ENCODE assay signal across 8 cellular contexts in the genomic region with DNA sequence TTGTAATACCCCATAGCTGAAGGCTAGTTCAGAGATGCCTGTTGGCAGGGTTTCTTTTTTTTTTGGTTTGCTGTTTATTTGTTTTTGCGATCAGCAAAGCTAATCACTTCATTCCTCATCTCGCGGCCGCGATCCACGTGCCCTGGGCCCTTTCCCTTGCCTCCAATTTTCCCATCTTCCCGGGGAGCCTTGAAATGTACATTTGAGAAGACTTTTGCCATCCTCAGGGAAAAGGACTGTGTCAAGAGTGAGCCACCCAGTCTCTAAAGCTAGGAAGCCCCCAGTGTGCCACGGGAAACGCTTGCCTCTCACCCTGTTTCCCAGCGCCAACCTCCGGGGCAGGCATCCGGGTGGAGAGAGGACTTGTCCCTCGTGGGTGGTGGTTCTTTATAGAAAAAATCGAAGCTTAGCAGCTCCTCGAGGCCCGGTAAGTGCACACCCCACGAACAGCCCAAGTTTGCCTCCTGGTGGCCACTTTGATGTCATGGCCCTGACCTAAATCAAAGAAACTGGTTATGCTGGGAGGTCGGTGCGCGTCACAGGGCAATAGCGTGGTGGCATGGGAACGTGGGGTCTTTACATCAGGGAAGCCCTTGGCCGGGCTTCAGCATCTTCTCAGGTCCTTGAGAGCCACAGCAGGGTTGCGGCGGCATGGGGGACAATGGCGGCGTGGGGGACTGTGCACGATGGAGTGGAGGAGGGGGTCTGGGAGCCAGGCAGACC. TPM values are rescaled to one million over a fixed set of nuclear protein-coding genes. Genes with fewer than 3 reads are reported as not detected.
DNase-seq lines count a peak whose midpoint lies in the region; ATAC-seq and TF ChIP-seq lines count a peak whose summit lies in the region.

No MANE protein-coding gene starts in this region.

- peak in 2 of 3 experiments; percentile 8 to 16 for DNase-seq in NCI-H1417 (lab: John Stamatoyannopoulos, UW)
- no peak for DNase-seq in NCI-H1417 treated with DMSO at 0.1 percent for 48 hours (lab: John Stamatoyannopoulos, UW)
- no peak for DNase-seq in Panc1 (ENCODE audit: low read depth, low spot score)
- DNase-seq in cerebellar cortex (ENCODE audit: low spot score): peak; percentile 45
- peak in 1 of 2 donors; percentile 72 for DNase-seq in suprapubic skin (ENCODE audit: low spot score in 2 of 2)
- no peak for DNase-seq in pons (ENCODE audit: low spot score)

- TF ChIP-seq CTCF in Panc1 (IDR thresholded peaks at IDR 0.05) (peak; percentile 79), liver (IDR thresholded peaks at IDR 0.05; ENCODE audit: low read depth, low read length, missing input control) (peak; percentile 52), suprapubic skin (IDR thresholded peaks at IDR 0.05) (peak; percentile 22 to 32)

- peak; percentile 73 to 85 for TF ChIP-seq RAD21 in liver (IDR thresholded peaks at IDR 0.05)

- in situ Hi-C loops in Panc1 (cut with HindIII; ENCODE audit: low pct_unique_long_range_greater_than_20kb, low sequenced_read_pairs): no loop called here

- no peak for TF ChIP-seq POLR2A in suprapubic skin (IDR thresholded peaks at IDR 0.05)

- H3K36me3 ChIP-seq in Panc1 (ENCODE audit: control insufficient read depth, insufficient read depth, low read length) (no peaks in the 10 kb centered on the region), liver (ENCODE audit: control insufficient read depth in 4 of 4, insufficient read depth in 3 of 4, low read depth in 1 of 4, low read length in 3 of 4) (no peaks in the 10 kb centered on the region), suprapubic skin (peaks cover 5% of the 10 kb centered on the region)

- H3K9me3 ChIP-seq in Panc1 (ENCODE audit: control insufficient read depth, insufficient read depth, low read depth, low read length) (no peaks in the 10 kb centered on the region), liver (ENCODE audit: control insufficient read depth in 4 of 4, low read length in 3 of 4) (no peaks in the 10 kb centered on the region), suprapubic skin (no peaks in the 10 kb centered on the region)

- intact Hi-C loops in Panc1 (cut with micrococcal nuclease; ENCODE audit: unreplicated experiment): no loop called here

- H3K9ac ChIP-seq in liver (ENCODE audit: low read depth in 1 of 2, low read length in 2 of 2): no peak overlapping the region

- no peak for TF ChIP-seq EP300 in suprapubic skin (IDR thresholded peaks at IDR 0.05)

- BruUV-seq in Panc1 (replicated peaks; lab: Mats Ljungman, UMichigan): no TSS peak

- ATAC-seq in Panc1 (peak; percentile 74), HG02623 (IDR thresholded peaks at IDR 0.05; ENCODE audit: unreplicated experiment) (no peak)

- POLR2A ChIA-PET in Panc1 (lab: Charles Lee): no interaction called here

- H3K27ac ChIP-seq in Panc1 (ENCODE audit: low read length): no peak overlapping the region
- H3K27ac ChIP-seq in liver (ENCODE audit: low read depth in 1 of 2, low read length in 2 of 2): peak overlapping the region in 1 of 2 donors; percentile 25
- H3K27ac ChIP-seq in suprapubic skin: peak overlapping the region; percentile 54

- H3K4me3 ChIP-seq in Panc1 (ENCODE audit: low read depth in 2 of 2, low read length in 2 of 2): no peak overlapping the region
- no peak overlapping the region for H3K4me3 ChIP-seq in liver (ENCODE audit: low read depth in 1 of 3, low read length in 3 of 3)
- no peak overlapping the region for H3K4me3 ChIP-seq in suprapubic skin

- H3K4me1 ChIP-seq in Panc1 (ENCODE audit: control insufficient read depth, insufficient read depth, low read length): no peaks in the 10 kb centered on the region
- H3K4me1 ChIP-seq in liver (ENCODE audit: control insufficient read depth in 4 of 4, insufficient read depth in 4 of 4, low read length in 3 of 4): no peaks in the 10 kb centered on the region
- peaks cover 9% of the 10 kb centered on the region for H3K4me1 ChIP-seq in suprapubic skin

- CTCF ChIA-PET in Panc1 (lab: Charles Lee): interaction anchor here (0.6 to 3.0 kb wide), 5 partner anchors 43 to 1184 kb away, joined by 3 to 12 read pairs (median 5); no protein-coding TSS in a partner anchor

- H3K27me3 ChIP-seq in Panc1 (ENCODE audit: control insufficient read depth, insufficient read depth, low read length) (no peaks in the 10 kb centered on the region), liver (ENCODE audit: control insufficient read depth in 4 of 4, insufficient read depth in 4 of 4, low read length in 3 of 4) (no peaks in the 10 kb centered on the region), suprapubic skin (no peaks in the 10 kb centered on the region)

- 35% methylated on average over 28 of the region's 28 CpGs for WGBS in liver
- 52% methylated on average over 28 of the region's 28 CpGs for WGBS in suprapubic skin

TF ChIP-seq in liver, 16 proteins besides CTCF, POLR2A, EP300 and RAD21:
- TF ChIP-seq JUND (IDR thresholded peaks at IDR 0.05): no peak
- no peak for TF ChIP-seq HNF4G (IDR thresholded peaks at IDR 0.05)
- no peak for TF ChIP-seq FOXA1 (IDR thresholded peaks at IDR 0.05)
- TF ChIP-seq HNF4A (conservative IDR thresholded peaks at IDR 0.05): no peak
- TF ChIP-seq NR2F2 (IDR thresholded peaks at IDR 0.05): no peak
- TF ChIP-seq EGR1 (IDR thresholded peaks at IDR 0.05; ENCODE audit: low read depth in 2 of 2): no peak
- TF ChIP-seq GABPA (IDR thresholded peaks at IDR 0.05 in 1 of 2, conservative IDR thresholded peaks at IDR 0.05 in 1 of 2): no peak
- TF ChIP-seq, protein P1, sequence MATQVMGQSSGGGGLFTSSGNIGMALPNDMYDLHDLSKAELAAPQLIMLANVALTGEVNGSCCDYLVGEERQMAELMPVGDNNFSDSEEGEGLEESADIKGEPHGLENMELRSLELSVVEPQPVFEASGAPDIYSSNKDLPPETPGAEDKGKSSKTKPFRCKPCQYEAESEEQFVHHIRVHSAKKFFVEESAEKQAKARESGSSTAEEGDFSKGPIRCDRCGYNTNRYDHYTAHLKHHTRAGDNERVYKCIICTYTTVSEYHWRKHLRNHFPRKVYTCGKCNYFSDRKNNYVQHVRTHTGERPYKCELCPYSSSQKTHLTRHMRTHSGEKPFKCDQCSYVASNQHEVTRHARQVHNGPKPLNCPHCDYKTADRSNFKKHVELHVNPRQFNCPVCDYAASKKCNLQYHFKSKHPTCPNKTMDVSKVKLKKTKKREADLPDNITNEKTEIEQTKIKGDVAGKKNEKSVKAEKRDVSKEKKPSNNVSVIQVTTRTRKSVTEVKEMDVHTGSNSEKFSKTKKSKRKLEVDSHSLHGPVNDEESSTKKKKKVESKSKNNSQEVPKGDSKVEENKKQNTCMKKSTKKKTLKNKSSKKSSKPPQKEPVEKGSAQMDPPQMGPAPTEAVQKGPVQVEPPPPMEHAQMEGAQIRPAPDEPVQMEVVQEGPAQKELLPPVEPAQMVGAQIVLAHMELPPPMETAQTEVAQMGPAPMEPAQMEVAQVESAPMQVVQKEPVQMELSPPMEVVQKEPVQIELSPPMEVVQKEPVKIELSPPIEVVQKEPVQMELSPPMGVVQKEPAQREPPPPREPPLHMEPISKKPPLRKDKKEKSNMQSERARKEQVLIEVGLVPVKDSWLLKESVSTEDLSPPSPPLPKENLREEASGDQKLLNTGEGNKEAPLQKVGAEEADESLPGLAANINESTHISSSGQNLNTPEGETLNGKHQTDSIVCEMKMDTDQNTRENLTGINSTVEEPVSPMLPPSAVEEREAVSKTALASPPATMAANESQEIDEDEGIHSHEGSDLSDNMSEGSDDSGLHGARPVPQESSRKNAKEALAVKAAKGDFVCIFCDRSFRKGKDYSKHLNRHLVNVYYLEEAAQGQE (IDR thresholded peaks at IDR 0.05): no peak
- no peak for TF ChIP-seq FOXA2 (IDR thresholded peaks at IDR 0.05)
- TF ChIP-seq, protein P2, sequence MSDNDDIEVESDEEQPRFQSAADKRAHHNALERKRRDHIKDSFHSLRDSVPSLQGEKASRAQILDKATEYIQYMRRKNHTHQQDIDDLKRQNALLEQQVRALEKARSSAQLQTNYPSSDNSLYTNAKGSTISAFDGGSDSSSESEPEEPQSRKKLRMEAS (IDR thresholded peaks at IDR 0.05): no peak
- TF ChIP-seq, protein P3, sequence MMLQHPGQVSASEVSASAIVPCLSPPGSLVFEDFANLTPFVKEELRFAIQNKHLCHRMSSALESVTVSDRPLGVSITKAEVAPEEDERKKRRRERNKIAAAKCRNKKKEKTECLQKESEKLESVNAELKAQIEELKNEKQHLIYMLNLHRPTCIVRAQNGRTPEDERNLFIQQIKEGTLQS (IDR thresholded peaks at IDR 0.05): no peak
- no peak for TF ChIP-seq YY1 (IDR thresholded peaks at IDR 0.05)
- no peak for TF ChIP-seq SP1 (IDR thresholded peaks at IDR 0.05)
- no peak for TF ChIP-seq RXRA (IDR thresholded peaks at IDR 0.05)
- no peak for TF ChIP-seq TAF1 (conservative IDR thresholded peaks at IDR 0.05)
- TF ChIP-seq, protein P4, sequence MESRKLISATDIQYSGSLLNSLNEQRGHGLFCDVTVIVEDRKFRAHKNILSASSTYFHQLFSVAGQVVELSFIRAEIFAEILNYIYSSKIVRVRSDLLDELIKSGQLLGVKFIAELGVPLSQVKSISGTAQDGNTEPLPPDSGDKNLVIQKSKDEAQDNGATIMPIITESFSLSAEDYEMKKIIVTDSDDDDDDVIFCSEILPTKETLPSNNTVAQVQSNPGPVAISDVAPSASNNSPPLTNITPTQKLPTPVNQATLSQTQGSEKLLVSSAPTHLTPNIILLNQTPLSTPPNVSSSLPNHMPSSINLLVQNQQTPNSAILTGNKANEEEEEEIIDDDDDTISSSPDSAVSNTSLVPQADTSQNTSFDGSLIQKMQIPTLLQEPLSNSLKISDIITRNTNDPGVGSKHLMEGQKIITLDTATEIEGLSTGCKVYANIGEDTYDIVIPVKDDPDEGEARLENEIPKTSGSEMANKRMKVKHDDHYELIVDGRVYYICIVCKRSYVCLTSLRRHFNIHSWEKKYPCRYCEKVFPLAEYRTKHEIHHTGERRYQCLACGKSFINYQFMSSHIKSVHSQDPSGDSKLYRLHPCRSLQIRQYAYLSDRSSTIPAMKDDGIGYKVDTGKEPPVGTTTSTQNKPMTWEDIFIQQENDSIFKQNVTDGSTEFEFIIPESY (IDR thresholded peaks at IDR 0.05): no peak

RNA-seq across cellular contexts. Expression of a gene that starts 42.0 kb away (rescaled TPM):
- total RNA-seq in Panc1 (2021; ENCODE audit: unreplicated experiment) (23.3 TPM), liver (1 to 10 TPM; 1.6 to 4.4 TPM), suprapubic skin (10 to 100 TPM in 1 of 4 donors, 1 to 10 TPM in 3; 4.3 to 10.2 (median 7.6) TPM)
- polyA plus RNA-seq in Panc1 (2012; ENCODE audit: insufficient read length): 13.8 TPM
- 1 to 10 TPM; 2.8 to 3.5 TPM for polyA plus RNA-seq in liver

Comparison
In these comparisons a context has a peak if more than half of its experiments do, and no peak if none do; other contexts are left out.
1. DNase-seq: peak in NCI-H1417 (2 of 3) and cerebellar cortex (single experiment); none in NCI-H1417 treated with DMSO at 0.1 percent for 48 hours (single experiment), Panc1 (single experiment) and pons (single experiment).
2. CTCF ChIP-seq: peak in every context shown above with its lines; median percentile 79 in Panc1; 52 in liver; 27 in suprapubic skin.